ENCODE assay signal across 27 cellular contexts in the genomic region with DNA sequence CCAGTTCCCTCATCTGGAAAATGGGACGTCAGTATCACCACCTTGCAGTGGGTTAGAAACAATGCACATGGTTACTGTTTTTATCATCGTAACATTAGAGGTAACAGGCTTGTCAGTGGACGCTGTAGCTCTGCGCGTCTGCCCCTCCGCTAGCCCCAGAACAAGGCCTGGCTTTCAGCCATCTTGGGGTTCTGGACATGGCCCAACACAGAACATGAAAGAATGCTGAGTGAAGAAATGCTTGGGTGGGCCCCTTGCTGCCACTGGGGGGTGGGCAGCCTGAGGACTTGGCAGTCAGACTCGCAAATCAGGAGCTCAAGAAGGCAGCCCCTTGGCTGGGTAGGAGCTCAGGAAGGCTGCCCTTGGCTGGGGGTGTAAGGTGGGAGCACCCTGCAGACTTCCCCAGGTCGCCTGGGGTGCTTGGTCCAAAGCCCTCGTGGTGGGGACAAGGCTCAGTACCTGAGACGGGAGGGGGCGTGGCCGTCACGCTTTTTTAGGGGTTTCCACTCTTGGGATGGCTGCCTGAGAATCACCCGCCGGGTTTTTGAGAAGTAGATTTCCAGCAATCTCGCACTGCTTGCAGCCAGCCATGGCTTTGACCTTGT. TPM values are rescaled to one million over a fixed set of nuclear protein-coding genes. Genes with fewer than 3 reads are reported as not detected.
A peak's percentile ranks its signal among the peaks of the same experiment; 100 is the strongest.
DNase-seq lines count a peak whose midpoint lies in the region; FAIRE-seq and TF ChIP-seq lines count a peak whose summit lies in the region.
"Had no signal": no experiment of that assay in that cellular context is flagged by ENCODE, and none has a peak within 500 bp of the region (broad histone marks: within the 10 kb centered on the region; RNA-seq: fewer than 3 reads in every experiment).

No MANE protein-coding gene starts in this region.

- no peaks in the 10 kb centered on the region for H3K27me3 Mint-ChIP-seq in activated CD4-positive, alpha-beta memory T cell treated with anti-CD3 and anti-CD28 coated beads for 36 hours
- no peaks in the 10 kb centered on the region for H3K27me3 Mint-ChIP-seq in activated CD4-positive, alpha-beta memory T cell treated with anti-CD3 and anti-CD28 coated beads, Interleukin-2, amount 10 ng/mL, durations not matched to agents 7 days and 5 days
- H3K27me3 Mint-ChIP-seq in CD4-positive, alpha-beta memory T cell: no peaks in the 10 kb centered on the region
- H3K27me3 Mint-ChIP-seq: dendritic cell treated with granulocyte-macrophage colony-stimulating factor and Interleukin-4, amounts not matched to agents 40 ng/mL and 50 ng/mL, for 4 days; memory B cell; stimulated activated naive B cell treated with anti-CD40 and anti-IgM and Interleukin-4, amounts not matched to agents 10 μg/mL and 1 μg/mL and 100 μg/mL, for 72 hours; T-helper 17 cell had no signal

- no peaks in the 10 kb centered on the region for H3K9me3 Mint-ChIP-seq in activated CD4-positive, alpha-beta memory T cell treated with anti-CD3 and anti-CD28 coated beads for 36 hours
- no peaks in the 10 kb centered on the region for H3K9me3 Mint-ChIP-seq in activated CD4-positive, alpha-beta memory T cell treated with anti-CD3 and anti-CD28 coated beads, Interleukin-2, amount 10 ng/mL, durations not matched to agents 7 days and 5 days
- H3K9me3 Mint-ChIP-seq in CD4-positive, alpha-beta memory T cell: no peaks in the 10 kb centered on the region
- H3K9me3 Mint-ChIP-seq: dendritic cell treated with granulocyte-macrophage colony-stimulating factor and Interleukin-4, amounts not matched to agents 40 ng/mL and 50 ng/mL, for 4 days; memory B cell; stimulated activated naive B cell treated with anti-CD40 and anti-IgM and Interleukin-4, amounts not matched to agents 10 μg/mL and 1 μg/mL and 100 μg/mL, for 72 hours had no signal

- H3K4me3 Mint-ChIP-seq in activated CD4-positive, alpha-beta memory T cell treated with anti-CD3 and anti-CD28 coated beads for 36 hours: no peak overlapping the region
- H3K4me3 Mint-ChIP-seq in activated CD4-positive, alpha-beta memory T cell treated with anti-CD3 and anti-CD28 coated beads, Interleukin-2, amount 10 ng/mL, durations not matched to agents 7 days and 5 days: no peak overlapping the region
- no peak overlapping the region for H3K4me3 Mint-ChIP-seq in CD4-positive, alpha-beta memory T cell
- H3K4me3 Mint-ChIP-seq: dendritic cell treated with granulocyte-macrophage colony-stimulating factor and Interleukin-4, amounts not matched to agents 40 ng/mL and 50 ng/mL, for 4 days; memory B cell; stimulated activated naive B cell treated with anti-CD40 and anti-IgM and Interleukin-4, amounts not matched to agents 10 μg/mL and 1 μg/mL and 100 μg/mL, for 72 hours; T-helper 17 cell had no signal

- H3K18ac ChIP-seq in trophoblast cell (ENCODE audit: low read length): no peak overlapping the region

- H3K9me3 ChIP-seq in SU-DHL-6 (ENCODE audit: insufficient read depth, low read length) (no peaks in the 10 kb centered on the region), kidney (ENCODE audit: control insufficient read depth in 1 of 2, low read length in 2 of 2) (no peaks in the 10 kb centered on the region), spleen (no peaks in the 10 kb centered on the region), trophoblast cell (ENCODE audit: insufficient read depth, low read depth, low read length) (no peaks in the 10 kb centered on the region)
- no peaks in the 10 kb centered on the region for H3K9me3 ChIP-seq in CD4-positive, alpha-beta memory T cell (ENCODE audit: control insufficient read depth in 1 of 2, low read length in 2 of 2)

- peaks cover 0 to 7% of the 10 kb centered on the region in 2 donors for H3K4me1 ChIP-seq in kidney (ENCODE audit: control insufficient read depth in 1 of 2, insufficient read depth in 1 of 2, low read depth in 1 of 2, low read length in 2 of 2)
- H3K4me1 ChIP-seq in spleen: peaks cover 0 to 12% (median 0%) of the 10 kb centered on the region in 6 donors
- H3K4me1 ChIP-seq in trophoblast cell (ENCODE audit: control insufficient read depth in 1 of 2, insufficient read depth in 2 of 2, low read length in 2 of 2): peaks cover 0 to 2% of the 10 kb centered on the region in 2 experiments
- H3K4me1 ChIP-seq in CD4-positive, alpha-beta memory T cell (ENCODE audit: insufficient read depth, low read length): no peaks in the 10 kb centered on the region

- peak; percentile 4 for DNase-seq in activated CD4-positive, alpha-beta memory T cell treated with anti-CD3 and anti-CD28 coated beads for 36 hours
- no peak for DNase-seq in activated CD4-positive, alpha-beta memory T cell treated with anti-CD3 and anti-CD28 coated beads, Interleukin-2, amount 10 ng/mL, durations not matched to agents 7 days and 5 days
- DNase-seq in kidney (peak; percentile 48), spleen (peak; percentile 60), superior temporal gyrus (ENCODE audit: extremely low spot score) (no peak), trophoblast cell (no peak)
- no peak for DNase-seq in CD4-positive, alpha-beta memory T cell
- DNase-seq: 8988T; activated CD4-positive, alpha-beta T cell treated with anti-CD3 and anti-CD28 coated beads for 48 hours; activated gamma-delta T cell; amygdala; NCI-H1105 treated with DMSO at 0.1 percent for 48 hours; NCI-H2029 treated with DMSO at 0.1 percent for 48 hours; NCI-H2227 treated with DMSO at 0.1 percent for 48 hours; retina; stimulated activated CD4-positive, alpha-beta T cell treated with anti-CD3 and anti-CD28 coated beads, Interleukin-12 subunit alpha, Interleukin-12 subunit beta, amount 100 ng/mL, for 4 hours; stimulated activated CD4-positive, alpha-beta T cell treated with anti-CD3 and anti-CD28 coated beads, Interleukin-4, amount 100 ng/mL, for 24 hours; stimulated activated naive B cell treated with anti-CD40 and anti-IgM and Interleukin-4, amounts not matched to agents 10 μg/mL and 1 μg/mL and 100 μg/mL, for 72 hours had no signal

- H4K8ac ChIP-seq in trophoblast cell (ENCODE audit: low read depth, low read length): no peak overlapping the region

- H2AFZ ChIP-seq in SU-DHL-6 (ENCODE audit: low read depth, low read length, severe bottlenecking) (no peak overlapping the region), trophoblast cell (ENCODE audit: insufficient read depth, low read length, poor library complexity) (no peak overlapping the region)

- no peak overlapping the region for H4K91ac ChIP-seq in trophoblast cell (ENCODE audit: low read depth, low read length)

- H3K9ac ChIP-seq in SU-DHL-6 (ENCODE audit: low read length) (no peak overlapping the region), kidney (ENCODE audit: low read length in 2 of 2) (no peak overlapping the region), trophoblast cell (ENCODE audit: low read length) (no peak overlapping the region)

- no peak overlapping the region for H2BK5ac ChIP-seq in trophoblast cell (ENCODE audit: low read depth, low read length, poor library complexity)

- no peaks in the 10 kb centered on the region for H3K9me2 ChIP-seq in SU-DHL-6 (replicated peaks; ENCODE audit: insufficient read depth, low read length)

- H3K4me3 ChIP-seq in SU-DHL-6 (ENCODE audit: insufficient read depth, low read length, poor library complexity, severe bottlenecking): no peak overlapping the region
- H3K4me3 ChIP-seq in kidney (ENCODE audit: low read length in 2 of 2): no peak overlapping the region
- no peak overlapping the region for H3K4me3 ChIP-seq in spleen
- H3K4me3 ChIP-seq in trophoblast cell (ENCODE audit: low read depth, low read length): no peak overlapping the region
- no peak overlapping the region for H3K4me3 ChIP-seq in CD4-positive, alpha-beta memory T cell (ENCODE audit: low read length in 2 of 2)
- H3K4me3 ChIP-seq: cardiac muscle cell had no signal

- H3K27ac Mint-ChIP-seq in activated CD4-positive, alpha-beta memory T cell treated with anti-CD3 and anti-CD28 coated beads for 36 hours: no peak overlapping the region
- no peak overlapping the region for H3K27ac Mint-ChIP-seq in activated CD4-positive, alpha-beta memory T cell treated with anti-CD3 and anti-CD28 coated beads, Interleukin-2, amount 10 ng/mL, durations not matched to agents 7 days and 5 days
- H3K27ac Mint-ChIP-seq in CD4-positive, alpha-beta memory T cell: peak overlapping the region in 1 of 7 donors; percentile 35
- H3K27ac Mint-ChIP-seq: dendritic cell treated with granulocyte-macrophage colony-stimulating factor and Interleukin-4, amounts not matched to agents 40 ng/mL and 50 ng/mL, for 4 days; memory B cell; stimulated activated naive B cell treated with anti-CD40 and anti-IgM and Interleukin-4, amounts not matched to agents 10 μg/mL and 1 μg/mL and 100 μg/mL, for 72 hours; T-helper 17 cell had no signal

- FAIRE-seq in kidney (lab: Jason Lieb, UNC): no peak
- FAIRE-seq: endometrium, G401.6, GM18507 had no signal

- no peak overlapping the region for H2BK120ac ChIP-seq in trophoblast cell (ENCODE audit: insufficient read depth, low read length, poor library complexity)

- POLR2A ChIA-PET in activated CD4-positive, alpha-beta memory T cell treated with anti-CD3 and anti-CD28 coated beads for 36 hours (lab: Charles Lee): no interaction called here
- POLR2A ChIA-PET in activated CD4-positive, alpha-beta memory T cell treated with anti-CD3 and anti-CD28 coated beads, Interleukin-2, amount 10 ng/mL, durations not matched to agents 7 days and 5 days (lab: Charles Lee): interaction anchor here (0.5 kb wide), 1 partner anchor 172 kb away, joined by 3 read pairs; no protein-coding TSS in a partner anchor
- POLR2A ChIA-PET in CD4-positive, alpha-beta memory T cell (lab: Charles Lee; ENCODE audit: partially characterized antibody): no interaction called here

- H3K23ac ChIP-seq in trophoblast cell (ENCODE audit: low read length): no peak overlapping the region

- no peak overlapping the region for H3K14ac ChIP-seq in trophoblast cell (ENCODE audit: low read length)

- no peaks in the 10 kb centered on the region for H3K79me1 ChIP-seq in trophoblast cell (ENCODE audit: low read length)

- H3K27me3 ChIP-seq in SU-DHL-6 (ENCODE audit: low read length) (no peaks in the 10 kb centered on the region), spleen (replicated peaks in 1 of 7) (no peaks in the 10 kb centered on the region), trophoblast cell (ENCODE audit: insufficient read depth, low read length) (no peaks in the 10 kb centered on the region)
- H3K27me3 ChIP-seq in CD4-positive, alpha-beta memory T cell (ENCODE audit: insufficient read depth, low read length): no peaks in the 10 kb centered on the region
- H3K27me3 ChIP-seq: cardiac muscle cell had no signal

- no peak overlapping the region for H3K4me2 ChIP-seq in SU-DHL-6 (ENCODE audit: low read depth, low read length, poor library complexity, severe bottlenecking)
- no peak overlapping the region for H3K4me2 ChIP-seq in trophoblast cell (ENCODE audit: low read length)

- H3K79me2 ChIP-seq in SU-DHL-6 (ENCODE audit: insufficient read depth, low read length) (peaks cover 11% of the 10 kb centered on the region; the same call in 1 of the 2 replicates), trophoblast cell (ENCODE audit: control insufficient read depth, insufficient read depth, low read length, poor library complexity) (no peaks in the 10 kb centered on the region)

- H3F3A ChIP-seq in SU-DHL-6 (ENCODE audit: insufficient read depth): peaks cover 28% of the 10 kb centered on the region

- H3K36me3 Mint-ChIP-seq in activated CD4-positive, alpha-beta memory T cell treated with anti-CD3 and anti-CD28 coated beads for 36 hours: peaks cover 33% of the 10 kb centered on the region
- H3K36me3 Mint-ChIP-seq in activated CD4-positive, alpha-beta memory T cell treated with anti-CD3 and anti-CD28 coated beads, Interleukin-2, amount 10 ng/mL, durations not matched to agents 7 days and 5 days (ENCODE audit: low read depth): peaks cover 2% of the 10 kb centered on the region
- H3K36me3 Mint-ChIP-seq in CD4-positive, alpha-beta memory T cell: peaks cover 44 to 71% of the 10 kb centered on the region in 2 donors

- H4K20me1 ChIP-seq in SU-DHL-6 (ENCODE audit: low read depth, low read length): no peaks in the 10 kb centered on the region

- no peak overlapping the region for H4K12ac ChIP-seq in trophoblast cell (ENCODE audit: low read depth, low read length)

- no peak overlapping the region for H3K4ac ChIP-seq in trophoblast cell (ENCODE audit: low read depth, low read length)

- CTCF ChIA-PET in activated CD4-positive, alpha-beta memory T cell treated with anti-CD3 and anti-CD28 coated beads for 36 hours (lab: Charles Lee): no interaction called here
- CTCF ChIA-PET in activated CD4-positive, alpha-beta memory T cell treated with anti-CD3 and anti-CD28 coated beads, Interleukin-2, amount 10 ng/mL, durations not matched to agents 7 days and 5 days (lab: Charles Lee): interaction anchor here (0.8 kb wide), 1 partner anchor 53 kb away, joined by 3 read pairs; no protein-coding TSS in a partner anchor
- CTCF ChIA-PET in CD4-positive, alpha-beta memory T cell (lab: Charles Lee; ENCODE audit: partially characterized antibody): no interaction called here

- H3K27ac ChIP-seq in SU-DHL-6 (ENCODE audit: low read depth, low read length) (peak overlapping the region; percentile 55), kidney (ENCODE audit: low read depth in 2 of 2, low read length in 2 of 2) (no peak overlapping the region), spleen (no peak overlapping the region), trophoblast cell (ENCODE audit: low read depth, low read length) (no peak overlapping the region)
- H3K27ac ChIP-seq in CD4-positive, alpha-beta memory T cell (ENCODE audit: low read depth, low read length): no peak overlapping the region
- H3K27ac ChIP-seq: cardiac muscle cell had no signal

- H3K4me1 Mint-ChIP-seq in activated CD4-positive, alpha-beta memory T cell treated with anti-CD3 and anti-CD28 coated beads for 36 hours (ENCODE audit: low read depth): no peaks in the 10 kb centered on the region
- H3K4me1 Mint-ChIP-seq in activated CD4-positive, alpha-beta memory T cell treated with anti-CD3 and anti-CD28 coated beads, Interleukin-2, amount 10 ng/mL, durations not matched to agents 7 days and 5 days: no peaks in the 10 kb centered on the region
- H3K4me1 Mint-ChIP-seq in CD4-positive, alpha-beta memory T cell: no peaks in the 10 kb centered on the region

- 89 to 94% (median 91%) methylated on average over 13 to 16 of the region's 16 CpGs for WGBS in spleen, 5 donors
- WGBS in trophoblast cell (ENCODE audit: extremely low coverage, insufficient coverage, insufficient read length): no CpG with 5 or more reads among the region's 16 CpGs

- H2AK5ac ChIP-seq in trophoblast cell (ENCODE audit: low read length): no peak overlapping the region

- no peak for TF ChIP-seq POLR2A in spleen (IDR thresholded peaks at IDR 0.05)

- H2BK12ac ChIP-seq in trophoblast cell (ENCODE audit: low read length): no peak overlapping the region

- H3K36me3 ChIP-seq in SU-DHL-6 (ENCODE audit: low read length) (no peaks in the 10 kb centered on the region; the same call in 1 of the 2 replicates), kidney (ENCODE audit: control insufficient read depth in 1 of 2, insufficient read depth in 2 of 2, low read length in 2 of 2) (no peaks in the 10 kb centered on the region), spleen (peaks cover 0 to 98% (median 82%) of the 10 kb centered on the region in 6 donors), trophoblast cell (ENCODE audit: control insufficient read depth in 1 of 2, insufficient read depth in 2 of 2, low read length in 2 of 2) (peaks cover 43 to 52% of the 10 kb centered on the region in 2 experiments)
- H3K36me3 ChIP-seq in CD4-positive, alpha-beta memory T cell (ENCODE audit: insufficient read depth, low read length): peaks cover 31% of the 10 kb centered on the region
- H3K36me3 ChIP-seq: cardiac muscle cell had no signal

- intact Hi-C loops in activated CD4-positive, alpha-beta memory T cell treated with anti-CD3 and anti-CD28 coated beads for 36 hours (cut with micrococcal nuclease): no loop called here
- intact Hi-C loops in kidney (cut with DNase I) (no loop called here), spleen (cut with DNase I; ENCODE audit: low total_unique reads) (no loop called here)
- intact Hi-C loops in CD4-positive, alpha-beta memory T cell (cut with micrococcal nuclease): no loop called here

- TF ChIP-seq CTCF in SU-DHL-6 (IDR thresholded peaks at IDR 0.05; ENCODE audit: insufficient read depth, low read length, poor library complexity, severe bottlenecking): no peak
- TF ChIP-seq CTCF in kidney (IDR thresholded peaks at IDR 0.05; ENCODE audit: borderline replicate concordance, extremely low read depth, insufficient read depth): no peak
- no peak for TF ChIP-seq CTCF in spleen (IDR thresholded peaks at IDR 0.05 in 8 of 11, conservative IDR thresholded peaks at IDR 0.05 in 3 of 11)

RNA-seq across cellular contexts. Expression of a gene that starts 51.7 kb away (rescaled TPM):
- total RNA-seq in activated CD4-positive, alpha-beta memory T cell treated with anti-CD3 and anti-CD28 coated beads for 36 hours: 10 to 100 TPM; 21.1 to 21.2 TPM
- 10 to 100 TPM; 12.7 to 13.3 TPM for total RNA-seq in activated CD4-positive, alpha-beta memory T cell treated with anti-CD3 and anti-CD28 coated beads, Interleukin-2, amount 10 ng/mL, durations not matched to agents 7 days and 5 days
- 21.8 TPM for total RNA-seq in kidney
- polyA plus RNA-seq in kidney (ENCODE audit: insufficient read depth, low read depth, low replicate concordance): 3.4 TPM
- total RNA-seq in spleen: 10 to 100 TPM; 20.9 to 31.4 (median 24.5) TPM
- polyA plus RNA-seq in spleen: 10 to 100 TPM in 1 of 3 donors, 1 to 10 TPM in 2; 6.9 to 12.0 (median 9.5) TPM
- polyA plus RNA-seq in trophoblast cell (2013): 15.1 and 16.6 TPM in 2 replicates
- total RNA-seq in CD4-positive, alpha-beta memory T cell: 10 to 100 TPM; 18.1 to 18.5 TPM
- 1 to 10 TPM; 4.7 to 7.0 TPM for polyA plus RNA-seq in CD4-positive, alpha-beta memory T cell
- total RNA-seq: myocyte had no signal

Comparison
In these comparisons a context has a peak if more than half of its experiments do, and no peak if none do; other contexts are left out.
1. DNase-seq: peak in activated CD4-positive, alpha-beta memory T cell treated with anti-CD3 and anti-CD28 coated beads for 36 hours (single experiment), kidney (single experiment) and spleen (single experiment); none in activated CD4-positive, alpha-beta memory T cell treated with anti-CD3 and anti-CD28 coated beads, Interleukin-2, amount 10 ng/mL, durations not matched to agents 7 days and 5 days (single experiment), superior temporal gyrus (single experiment), trophoblast cell (0 of 2) and CD4-positive, alpha-beta memory T cell (0 of 5).